Comparison of ENCODE assay signal across 7 cellular contexts in genomic region chr1:109249654-109250401, GRCh38. TPM values are rescaled to one million over a fixed set of nuclear protein-coding genes. Genes with fewer than 3 reads are reported as not detected.
A peak's percentile ranks its signal among the peaks of the same experiment; 100 is the strongest.
DNase-seq lines count a peak whose midpoint lies in the region; ATAC-seq and TF ChIP-seq lines count a peak whose summit lies in the region.
"Had no signal": no experiment of that assay in that cellular context is flagged by ENCODE, and none has a peak within 500 bp of the region (broad histone marks: within the 10 kb centered on the region; RNA-seq: fewer than 3 reads in every experiment).

No MANE protein-coding gene starts in this region.

- H3K27ac Mint-ChIP-seq in stimulated activated effector memory CD8-positive, alpha-beta T cell treated with anti-CD3 and anti-CD28 coated beads, Interleukin-12 subunit alpha, Interleukin-12 subunit beta, amount 100 ng/mL, for 72 hours: no peak overlapping the region

- H3K4me1 ChIP-seq in esophagus squamous epithelium: peaks cover 21 to 60% (median 25%) of the 10 kb centered on the region in 3 donors

- TF ChIP-seq CTCF in HL-60 (IDR thresholded peaks at IDR 0.05; ENCODE audit: insufficient read depth, low read length): no peak
- no peak for TF ChIP-seq CTCF in esophagus squamous epithelium (IDR thresholded peaks at IDR 0.05)

- peak; percentile 29 for ATAC-seq in GM19438 (IDR thresholded peaks at IDR 0.05; ENCODE audit: low read depth, unreplicated experiment)
- peak; percentile 37 for ATAC-seq in stimulated activated effector memory CD8-positive, alpha-beta T cell treated with anti-CD3 and anti-CD28 coated beads, Interleukin-12 subunit alpha, Interleukin-12 subunit beta, amount 100 ng/mL, for 72 hours

- H3K36me3 ChIP-seq in esophagus squamous epithelium: peaks cover 0 to 20% (median 0%) of the 10 kb centered on the region in 3 donors

- DNase-seq in HL-60 (ENCODE audit: low read depth in 1 of 2, low spot score in 1 of 2): no peak
- no peak for DNase-seq in esophagus squamous epithelium (lab: John Stamatoyannopoulos, UW)
- no peak for DNase-seq in stimulated activated effector memory CD8-positive, alpha-beta T cell treated with anti-CD3 and anti-CD28 coated beads, Interleukin-12 subunit alpha, Interleukin-12 subunit beta, amount 100 ng/mL, for 72 hours (ENCODE audit: low spot score in 2 of 2)
- no peak for DNase-seq in epidermal melanocyte (ENCODE audit: insufficient read length, low spot score)
- no peak for DNase-seq in DMS79 treated with DMSO at 0.1 percent for 48 hours (lab: John Stamatoyannopoulos, UW)

- peaks cover 43% of the 10 kb centered on the region for H3K4me1 Mint-ChIP-seq in stimulated activated effector memory CD8-positive, alpha-beta T cell treated with anti-CD3 and anti-CD28 coated beads, Interleukin-12 subunit alpha, Interleukin-12 subunit beta, amount 100 ng/mL, for 72 hours

- H3K27me3 ChIP-seq in HL-60 (ENCODE audit: insufficient read depth, poor library complexity, severe bottlenecking): peaks cover 18% of the 10 kb centered on the region
- H3K27me3 ChIP-seq in esophagus squamous epithelium: peaks cover 0 to 3% (median 0%) of the 10 kb centered on the region in 4 donors

- intact Hi-C loops in esophagus squamous epithelium (cut with DNase I): loop anchor here (10.0 kb wide), 1 partner anchor 45 kb away; no protein-coding TSS in a partner anchor

- no peaks in the 10 kb centered on the region for H3K9me3 ChIP-seq in esophagus squamous epithelium

- H3K27ac ChIP-seq in HL-60 (replicated peaks) (no peak overlapping the region), esophagus squamous epithelium (peak overlapping the region; percentile 62 to 87 (median 79))

- H3K36me3 Mint-ChIP-seq in stimulated activated effector memory CD8-positive, alpha-beta T cell treated with anti-CD3 and anti-CD28 coated beads, Interleukin-12 subunit alpha, Interleukin-12 subunit beta, amount 100 ng/mL, for 72 hours: no peaks in the 10 kb centered on the region

- no CpG with 5 or more reads among the region's 80 CpGs for WGBS in esophagus squamous epithelium, 2 donors

- H3K4me3 Mint-ChIP-seq in stimulated activated effector memory CD8-positive, alpha-beta T cell treated with anti-CD3 and anti-CD28 coated beads, Interleukin-12 subunit alpha, Interleukin-12 subunit beta, amount 100 ng/mL, for 72 hours: peak overlapping the region; percentile 58

- no peak for TF ChIP-seq POLR2A in esophagus squamous epithelium (IDR thresholded peaks at IDR 0.05)

- peak overlapping the region; percentile 36 for H3K4me3 ChIP-seq in HL-60 (replicated peaks; ENCODE audit: insufficient read depth, low read length)
- H3K4me3 ChIP-seq in esophagus squamous epithelium: peak overlapping the region; percentile 62 to 85 (median 82)

- no peaks in the 10 kb centered on the region for H3K9me3 Mint-ChIP-seq in stimulated activated effector memory CD8-positive, alpha-beta T cell treated with anti-CD3 and anti-CD28 coated beads, Interleukin-12 subunit alpha, Interleukin-12 subunit beta, amount 100 ng/mL, for 72 hours

RNA-seq across cellular contexts. Expression of gene CELSR2, which starts 0.5 kb away (rescaled TPM):
- total RNA-seq in esophagus squamous epithelium: 10 to 100 TPM; 23.4 to 57.2 (median 39.9) TPM

RNA-seq across cellular contexts. Expression of gene PSRC1, which starts 33.1 kb away (rescaled TPM):
- 10 to 100 TPM in 1 of 4 donors, 1 to 10 TPM in 3; 2.3 to 13.1 (median 8.7) TPM for total RNA-seq in esophagus squamous epithelium

RNA-seq across cellular contexts. Expression of gene SARS1, which starts 36.1 kb away (rescaled TPM):
- total RNA-seq in esophagus squamous epithelium: 100 to 1,000 TPM in 3 of 4 donors, 10 to 100 TPM in 1; 85.8 to 150 (median 134) TPM

RNA-seq across cellular contexts. Expression of gene MYBPHL, which starts 57.0 kb away (rescaled TPM):
- total RNA-seq in esophagus squamous epithelium: not detected
- total RNA-seq: frontal cortex had no signal
